21 cellular contexts compared by ENCODE assay signal in genomic region chr1:47834326-47834725, GRCh38.
"Had no signal": no experiment of that assay in that cellular context is flagged by ENCODE, and none has a peak within 500 bp of the region (broad histone marks: within the 10 kb centered on the region; RNA-seq: fewer than 3 reads in every experiment).

No MANE protein-coding gene starts in this region.

- H3K27ac ChIP-seq: KMS-11, RWPE1 had no signal

- DNase-seq: IMR-90, Kasumi-1, MM.1S, NCI-H1092 treated with DMSO at 0.1 percent for 48 hours, NCI-H1436, NCI-H187, NCI-H2029, NCI-H2081 treated with DMSO at 0.1 percent for 48 hours, NCI-H2171, NCI-H226, NCI-H446, NCI-H510A, NCI-H524 treated with DMSO at 0.1 percent for 48 hours, NCI-H69, NCI-H774, PC-3, SHP77, SK-N-SH had no signal

- ATAC-seq: Panc1, PC-3 had no signal
